18 cellular contexts compared by ENCODE assay signal in the genomic region with DNA sequence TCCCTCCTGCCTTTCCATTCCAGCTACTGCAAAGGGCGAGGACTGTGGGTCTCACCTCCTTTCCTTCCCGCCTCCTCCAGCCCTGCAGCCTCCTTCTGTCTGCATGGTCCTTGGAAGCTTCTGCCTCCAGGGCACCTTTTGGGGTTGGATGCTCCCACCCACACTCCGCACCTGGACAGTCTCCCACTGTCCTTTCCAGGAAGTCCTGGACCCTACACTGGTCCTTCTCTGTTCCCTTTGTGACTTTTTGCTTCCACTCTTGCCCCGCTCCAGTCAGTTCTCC.
DNase-seq lines count a peak whose midpoint lies in the region; ATAC-seq and TF ChIP-seq lines count a peak whose summit lies in the region.
"Had no signal": no experiment of that assay in that cellular context is flagged by ENCODE, and none has a peak within 500 bp of the region (broad histone marks: within the 10 kb centered on the region; RNA-seq: fewer than 3 reads in every experiment).

No MANE protein-coding gene starts in this region.

- peak overlapping the region; percentile 24 for H3K27ac Mint-ChIP-seq in Caco-2 (ENCODE audit: unreplicated experiment)
- no peak overlapping the region for H3K27ac Mint-ChIP-seq in naive thymus-derived CD4-positive, alpha-beta T cell
- H3K27ac Mint-ChIP-seq: CD8-positive, alpha-beta T cell; HFFc6 had no signal

- no peaks in the 10 kb centered on the region for H3K79me2 ChIP-seq in smooth muscle cell (ENCODE audit: low read depth)

- in situ Hi-C loops in GM13976 (cut with MboI; ENCODE audit: low sequenced_read_pairs, unreplicated experiment), result no loop called here

- BruUV-seq in Caco-2 (replicated peaks; lab: Mats Ljungman, UMichigan), result no TSS peak

- H3K9me3 ChIP-seq in Caco-2 (no peaks in the 10 kb centered on the region), SJCRH30 (replicated peaks) (no peaks in the 10 kb centered on the region), muscle layer of colon (ENCODE audit: low read length) (no peaks in the 10 kb centered on the region), smooth muscle cell (replicated peaks; ENCODE audit: low read depth) (no peaks in the 10 kb centered on the region)
- H3K9me3 ChIP-seq in naive thymus-derived CD4-positive, alpha-beta T cell (ENCODE audit: control insufficient read depth in 2 of 3, low read length in 3 of 3), result no peaks in the 10 kb centered on the region
- H3K9me3 ChIP-seq: Peyer's patch had no signal

- no peaks in the 10 kb centered on the region for H4K20me1 ChIP-seq in smooth muscle cell (ENCODE audit: low read depth)

- no peaks in the 10 kb centered on the region for H3K9me3 Mint-ChIP-seq in Caco-2 (ENCODE audit: unreplicated experiment)
- peaks cover 0 to 1% (median 0%) of the 10 kb centered on the region in 11 donors for H3K9me3 Mint-ChIP-seq in naive thymus-derived CD4-positive, alpha-beta T cell
- H3K9me3 Mint-ChIP-seq: CD8-positive, alpha-beta T cell; HFFc6 had no signal

- no peak for ATAC-seq in naive thymus-derived CD4-positive, alpha-beta T cell
- ATAC-seq: CD8-positive, alpha-beta T cell had no signal

- peaks cover 7% of the 10 kb centered on the region for H3K36me3 Mint-ChIP-seq in Caco-2 (ENCODE audit: insufficient read depth, unreplicated experiment)
- H3K36me3 Mint-ChIP-seq in naive thymus-derived CD4-positive, alpha-beta T cell, result peaks cover 0 to 5% (median 0%) of the 10 kb centered on the region in 5 donors
- H3K36me3 Mint-ChIP-seq: CD8-positive, alpha-beta T cell had no signal

- H3K9ac ChIP-seq in muscle layer of colon (ENCODE audit: low read length) (no peak overlapping the region), smooth muscle cell (ENCODE audit: low read depth) (no peak overlapping the region)

- no peak for DNase-seq in Caco-2
- no peak for DNase-seq in SJCRH30
- no peak for DNase-seq in smooth muscle cell (lab: John Stamatoyannopoulos, UW; ENCODE audit: unreplicated experiment)
- no peak for DNase-seq in GM13976 (ENCODE audit: low spot score)
- no peak for DNase-seq in naive thymus-derived CD4-positive, alpha-beta T cell
- DNase-seq in NCI-H1092 (lab: John Stamatoyannopoulos, UW), result no peak
- DNase-seq: ACHN; CD8-positive, alpha-beta T cell; HFFc6; KG1; NCI-H1092 treated with DMSO at 0.1 percent for 48 hours; NCI-H187; NCI-H2171; NCI-H446 treated with DMSO at 0.1 percent for 48 hours; NCI-H774; Peyer's patch; SHP77 treated with DMSO at 0.1 percent for 48 hours had no signal

- H3K4me3 Mint-ChIP-seq in Caco-2 (ENCODE audit: unreplicated experiment), result no peak overlapping the region
- no peak overlapping the region for H3K4me3 Mint-ChIP-seq in naive thymus-derived CD4-positive, alpha-beta T cell
- H3K4me3 Mint-ChIP-seq: CD8-positive, alpha-beta T cell; HFFc6 had no signal

- 84% methylated on average over 4 of the region's 4 CpGs for WGBS in smooth muscle cell (ENCODE audit: low lambda C conversion rate)

- peak overlapping the region; percentile 62 for H3K27ac ChIP-seq in SJCRH30
- H3K27ac ChIP-seq in muscle layer of colon (ENCODE audit: low read depth, low read length), result peak overlapping the region; percentile 79
- peak overlapping the region; percentile 52 for H3K27ac ChIP-seq in smooth muscle cell (ENCODE audit: low read depth)
- no peak overlapping the region for H3K27ac ChIP-seq in naive thymus-derived CD4-positive, alpha-beta T cell (ENCODE audit: low read depth, low read length)

- no peaks in the 10 kb centered on the region for H3K36me3 ChIP-seq in Caco-2 (ENCODE audit: control insufficient read depth, insufficient read depth, low read length)
- no peaks in the 10 kb centered on the region for H3K36me3 ChIP-seq in SJCRH30
- no peaks in the 10 kb centered on the region for H3K36me3 ChIP-seq in muscle layer of colon (ENCODE audit: insufficient read depth, low read length)
- no peaks in the 10 kb centered on the region for H3K36me3 ChIP-seq in smooth muscle cell (ENCODE audit: low read depth)
- H3K36me3 ChIP-seq in naive thymus-derived CD4-positive, alpha-beta T cell (ENCODE audit: control insufficient read depth in 2 of 3, insufficient read depth in 3 of 3, low read length in 3 of 3), result no peaks in the 10 kb centered on the region
- H3K36me3 ChIP-seq: Peyer's patch had no signal

- peaks cover 32% of the 10 kb centered on the region for H3K4me1 Mint-ChIP-seq in Caco-2 (ENCODE audit: low read depth, unreplicated experiment)
- H3K4me1 Mint-ChIP-seq in naive thymus-derived CD4-positive, alpha-beta T cell, result peaks cover 0 to 13% (median 7%) of the 10 kb centered on the region in 7 donors

- no peak overlapping the region for H2AFZ ChIP-seq in smooth muscle cell (ENCODE audit: low read depth)

- H3F3A ChIP-seq in smooth muscle cell (ENCODE audit: low read depth), result peaks cover 14% of the 10 kb centered on the region

- no peaks in the 10 kb centered on the region for H3K27me3 ChIP-seq in Caco-2 (replicated peaks; ENCODE audit: control insufficient read depth, insufficient read depth, low read length)
- H3K27me3 ChIP-seq in SJCRH30, result no peaks in the 10 kb centered on the region
- H3K27me3 ChIP-seq in muscle layer of colon (ENCODE audit: control insufficient read depth in 1 of 2, insufficient read depth in 2 of 2, low read length in 2 of 2), result no peaks in the 10 kb centered on the region
- no peaks in the 10 kb centered on the region for H3K27me3 ChIP-seq in smooth muscle cell (ENCODE audit: low read depth)
- H3K27me3 ChIP-seq in naive thymus-derived CD4-positive, alpha-beta T cell (ENCODE audit: control insufficient read depth in 2 of 2, insufficient read depth in 2 of 2, low read length in 2 of 2), result no peaks in the 10 kb centered on the region
- H3K27me3 ChIP-seq: Peyer's patch had no signal

- POLR2A ChIA-PET in Caco-2 (lab: Charles Lee), result no interaction called here
- POLR2A ChIA-PET in naive thymus-derived CD4-positive, alpha-beta T cell (lab: Charles Lee), result no interaction called here

- H3K4me1 ChIP-seq in Caco-2 (peaks cover 38% of the 10 kb centered on the region), SJCRH30 (peaks cover 31% of the 10 kb centered on the region), muscle layer of colon (ENCODE audit: insufficient read depth, low read length) (peaks cover 49% of the 10 kb centered on the region), smooth muscle cell (ENCODE audit: low read depth) (peaks cover 7% of the 10 kb centered on the region)
- peaks cover 0 to 5% of the 10 kb centered on the region in 2 donors for H3K4me1 ChIP-seq in naive thymus-derived CD4-positive, alpha-beta T cell (ENCODE audit: control insufficient read depth in 2 of 2, insufficient read depth in 2 of 2, low read length in 2 of 2)

- CTCF ChIA-PET in Caco-2 (lab: Charles Lee), result no interaction called here
- CTCF ChIA-PET in naive thymus-derived CD4-positive, alpha-beta T cell (lab: Charles Lee), result no interaction called here

- H3K4me3 ChIP-seq in Caco-2 (ENCODE audit: low read depth, low read length), result no peak overlapping the region
- peak overlapping the region; percentile 48 for H3K4me3 ChIP-seq in SJCRH30
- H3K4me3 ChIP-seq in muscle layer of colon (ENCODE audit: low read depth in 1 of 2, low read length in 2 of 2), result no peak overlapping the region
- no peak overlapping the region for H3K4me3 ChIP-seq in smooth muscle cell
- H3K4me3 ChIP-seq in naive thymus-derived CD4-positive, alpha-beta T cell (ENCODE audit: low read length), result no peak overlapping the region
- H3K4me3 ChIP-seq: Peyer's patch had no signal

- peak overlapping the region; percentile 18 for H3K4me2 ChIP-seq in smooth muscle cell

- intact Hi-C loops in Caco-2 (cut with micrococcal nuclease; ENCODE audit: unreplicated experiment), result no loop called here
- intact Hi-C loops in naive thymus-derived CD4-positive, alpha-beta T cell (cut with micrococcal nuclease), result no loop called here

- TF ChIP-seq CTCF in Caco-2 (IDR thresholded peaks at IDR 0.05; ENCODE audit: insufficient read depth in 1 of 2, low read depth in 1 of 2, low read length in 1 of 2, severe bottlenecking in 1 of 2, unreplicated experiment in 1 of 2), result no peak
- TF ChIP-seq CTCF in smooth muscle cell (IDR thresholded peaks at IDR 0.05; ENCODE audit: borderline replicate concordance, insufficient read depth, poor library complexity, severe bottlenecking), result no peak
- TF ChIP-seq CTCF in GM13976 (IDR thresholded peaks at IDR 0.05; ENCODE audit: borderline replicate concordance, control extremely low read depth, extremely low read depth, insufficient read depth, missing control alignments), result no peak

- no peaks in the 10 kb centered on the region for H3K27me3 Mint-ChIP-seq in Caco-2 (ENCODE audit: insufficient read depth, unreplicated experiment)
- H3K27me3 Mint-ChIP-seq in naive thymus-derived CD4-positive, alpha-beta T cell, result peaks cover 10 to 22% (median 16%) of the 10 kb centered on the region in 5 donors
